In genomic region chr14:24339284-24340151, GRCh38 we compare ENCODE assay signal across 8 cellular contexts. TPM values are rescaled to one million over a fixed set of nuclear protein-coding genes. Genes with fewer than 3 reads are reported as not detected.
A peak's percentile ranks its signal among the peaks of the same experiment; 100 is the strongest.
DNase-seq lines count a peak whose midpoint lies in the region; ATAC-seq and TF ChIP-seq lines count a peak whose summit lies in the region.

Gene RIPK3 (minus strand): TSS chr14:24339991. CDS start chr14:24339826, 165 bp downstream.

- TF ChIP-seq POLR2A in Raji (IDR thresholded peaks at IDR 0.05; ENCODE audit: insufficient read depth, low read depth, low read length), result peak; percentile 66

- ATAC-seq in HG02759 (IDR thresholded peaks at IDR 0.05; ENCODE audit: unreplicated experiment), result peak; percentile 89

- H3K4me3 ChIP-seq in kidney epithelial cell (ENCODE audit: low read depth, low read length), result peak within 1 kb of the TSS; percentile 3

- in situ Hi-C loops in GM13977 (cut with MboI; ENCODE audit: low pct_unique_long_range_greater_than_20kb, low sequenced_read_pairs, unreplicated experiment), result loop anchor here (25.0 kb wide), 1 partner anchor 323 kb away; no protein-coding TSS in a partner anchor

- TF ChIP-seq CTCF in GM13977 (IDR thresholded peaks at IDR 0.05; ENCODE audit: extremely low read depth, insufficient read depth, missing control alignments) (no peak), kidney epithelial cell (IDR thresholded peaks at IDR 0.05; ENCODE audit: insufficient read depth, low read length, poor library complexity, severe bottlenecking) (no peak)

- peak; percentile 80 for DNase-seq in GM13977 (ENCODE audit: low spot score)
- DNase-seq in activated naive CD8-positive, alpha-beta T cell treated with anti-CD3 and anti-CD28 coated beads, Interleukin-2, amount 50 U/mL, for 16 hours (ENCODE audit: low read depth, low spot score), result peak; percentile 46
- no peak for DNase-seq in kidney epithelial cell (ENCODE audit: low read depth)
- DNase-seq in stimulated activated CD4-positive, alpha-beta T cell treated with anti-CD3 and anti-CD28 coated beads, Interleukin-4, amount 100 ng/mL, for 48 hours (ENCODE audit: low read depth in 2 of 2), result peak; percentile 43 to 62
- DNase-seq in epidermal melanocyte (ENCODE audit: insufficient read length, low spot score), result no peak
- DNase-seq in SW480 (ENCODE audit: low spot score), result no peak

- H3K36me3 ChIP-seq in kidney epithelial cell (ENCODE audit: control insufficient read depth, insufficient read depth, low read length), result no peaks in the 10 kb centered on the region

- peaks cover 34% of the 10 kb centered on the region for H3K27me3 ChIP-seq in kidney epithelial cell (ENCODE audit: control insufficient read depth, insufficient read depth, low read length)

RNA-seq across cellular contexts. Expression of gene RIPK3, which starts in this region (rescaled TPM):
- total RNA-seq in kidney epithelial cell, result 2.3 and 2.9 TPM in 2 replicates

Comparison
In these comparisons a context has a peak if more than half of its experiments do, and no peak if none do; other contexts are left out.
1. DNase-seq: peak in GM13977 (single experiment), activated naive CD8-positive, alpha-beta T cell treated with anti-CD3 and anti-CD28 coated beads, Interleukin-2, amount 50 U/mL, for 16 hours (single experiment) and stimulated activated CD4-positive, alpha-beta T cell treated with anti-CD3 and anti-CD28 coated beads, Interleukin-4, amount 100 ng/mL, for 48 hours (2 of 2); none in kidney epithelial cell (single experiment), epidermal melanocyte (single experiment) and SW480 (single experiment).